8 cellular contexts compared by ENCODE assay signal in the genomic region with DNA sequence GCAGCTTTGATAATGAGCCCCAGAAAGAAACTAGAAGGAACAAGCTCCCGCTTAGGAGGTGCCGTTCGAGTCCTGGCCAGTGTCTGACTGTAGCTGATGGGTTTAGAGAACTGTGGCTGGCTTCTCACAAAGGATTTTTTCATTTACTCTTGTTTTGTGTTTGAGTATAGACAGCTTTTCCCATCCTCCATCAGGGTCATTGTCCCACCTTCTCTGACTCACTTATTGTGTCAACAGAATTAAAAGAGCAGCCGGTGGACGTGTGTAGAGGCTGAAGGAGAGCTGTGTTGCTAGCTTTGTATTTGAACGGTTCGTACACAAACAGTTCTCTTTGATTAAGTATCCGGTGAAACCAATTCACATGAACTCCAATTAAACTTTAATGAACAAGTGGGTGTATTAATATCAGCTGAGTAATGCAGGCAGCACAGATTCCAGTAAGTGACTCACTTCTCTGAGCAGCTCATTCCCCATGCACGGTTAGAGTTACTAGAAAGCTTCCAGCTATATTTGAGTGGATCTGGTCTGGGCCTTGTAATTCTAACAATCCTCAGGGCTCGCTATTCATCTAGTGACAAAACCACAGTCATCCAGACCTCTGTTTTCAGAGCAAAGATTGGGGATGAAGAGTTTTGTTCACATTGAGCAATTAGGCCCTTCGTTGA.
DNase-seq lines count a peak whose midpoint lies in the region; ATAC-seq and TF ChIP-seq lines count a peak whose summit lies in the region.

No MANE protein-coding gene starts in this region.

- H3K4me3 Mint-ChIP-seq in activated CD4-positive, alpha-beta memory T cell treated with anti-CD3 and anti-CD28 coated beads for 36 hours, result no peak overlapping the region
- no peak overlapping the region for H3K4me3 Mint-ChIP-seq in activated CD4-positive, alpha-beta memory T cell treated with anti-CD3 and anti-CD28 coated beads, Interleukin-2, amount 10 ng/mL, durations not matched to agents 7 days and 5 days

- H3K36me3 Mint-ChIP-seq in activated CD4-positive, alpha-beta memory T cell treated with anti-CD3 and anti-CD28 coated beads for 36 hours, result peaks cover 14% of the 10 kb centered on the region
- peaks cover 20% of the 10 kb centered on the region for H3K36me3 Mint-ChIP-seq in activated CD4-positive, alpha-beta memory T cell treated with anti-CD3 and anti-CD28 coated beads, Interleukin-2, amount 10 ng/mL, durations not matched to agents 7 days and 5 days (ENCODE audit: low read depth)

- H3K27ac ChIP-seq in foreskin keratinocyte, result peak overlapping the region; percentile 43

- H3K4me1 ChIP-seq in foreskin keratinocyte, result peaks cover 38% of the 10 kb centered on the region

- CTCF ChIA-PET in activated CD4-positive, alpha-beta memory T cell treated with anti-CD3 and anti-CD28 coated beads for 36 hours (lab: Charles Lee), result interaction anchor here (1.0 to 6.3 kb wide), 3 partner anchors 552 to 659 kb away, joined by 3 to 64 read pairs (median 4); no protein-coding TSS in a partner anchor
- CTCF ChIA-PET in activated CD4-positive, alpha-beta memory T cell treated with anti-CD3 and anti-CD28 coated beads, Interleukin-2, amount 10 ng/mL, durations not matched to agents 7 days and 5 days (lab: Charles Lee), result interaction anchor here (1.3 to 1.7 kb wide), 2 partner anchors 9 to 554 kb away, joined by 6 read pairs; no protein-coding TSS in a partner anchor

- no peak for DNase-seq in activated CD4-positive, alpha-beta memory T cell treated with anti-CD3 and anti-CD28 coated beads for 36 hours
- DNase-seq in activated CD4-positive, alpha-beta memory T cell treated with anti-CD3 and anti-CD28 coated beads, Interleukin-2, amount 10 ng/mL, durations not matched to agents 7 days and 5 days, result no peak
- peak; percentile 74 to 79 for DNase-seq in SHP77 (lab: John Stamatoyannopoulos, UW)
- DNase-seq in foreskin keratinocyte, result peak; percentile 81 to 87
- peak; percentile 40 for DNase-seq in retina
- DNase-seq in T-helper 9 cell, result no peak

- H3K27ac Mint-ChIP-seq in activated CD4-positive, alpha-beta memory T cell treated with anti-CD3 and anti-CD28 coated beads for 36 hours, result peak overlapping the region; percentile 72
- H3K27ac Mint-ChIP-seq in activated CD4-positive, alpha-beta memory T cell treated with anti-CD3 and anti-CD28 coated beads, Interleukin-2, amount 10 ng/mL, durations not matched to agents 7 days and 5 days, result no peak overlapping the region

- POLR2A ChIA-PET in activated CD4-positive, alpha-beta memory T cell treated with anti-CD3 and anti-CD28 coated beads for 36 hours (lab: Charles Lee), result interaction anchor here (0.8 to 1.8 kb wide), 9 partner anchors 9 to 552 kb away, joined by 3 to 17 read pairs (median 4); no protein-coding TSS in a partner anchor
- POLR2A ChIA-PET in activated CD4-positive, alpha-beta memory T cell treated with anti-CD3 and anti-CD28 coated beads, Interleukin-2, amount 10 ng/mL, durations not matched to agents 7 days and 5 days (lab: Charles Lee), result interaction anchor here (0.6 kb wide), 1 partner anchor 552 kb away, joined by 3 read pairs; no protein-coding TSS in a partner anchor

- TF ChIP-seq CTCF in foreskin keratinocyte (conservative IDR thresholded peaks at IDR 0.05), result no peak

- peaks cover 79% of the 10 kb centered on the region for H3K4me1 Mint-ChIP-seq in activated CD4-positive, alpha-beta memory T cell treated with anti-CD3 and anti-CD28 coated beads for 36 hours (ENCODE audit: low read depth)
- H3K4me1 Mint-ChIP-seq in activated CD4-positive, alpha-beta memory T cell treated with anti-CD3 and anti-CD28 coated beads, Interleukin-2, amount 10 ng/mL, durations not matched to agents 7 days and 5 days, result peaks cover 39% of the 10 kb centered on the region

- ATAC-seq in foreskin keratinocyte (peak; percentile 95), GM19035 (IDR thresholded peaks at IDR 0.05; ENCODE audit: unreplicated experiment) (no peak), HG03469 (IDR thresholded peaks at IDR 0.05; ENCODE audit: unreplicated experiment) (no peak)

- no peaks in the 10 kb centered on the region for H3K27me3 ChIP-seq in foreskin keratinocyte

- no peaks in the 10 kb centered on the region for H3K9me3 Mint-ChIP-seq in activated CD4-positive, alpha-beta memory T cell treated with anti-CD3 and anti-CD28 coated beads for 36 hours
- H3K9me3 Mint-ChIP-seq in activated CD4-positive, alpha-beta memory T cell treated with anti-CD3 and anti-CD28 coated beads, Interleukin-2, amount 10 ng/mL, durations not matched to agents 7 days and 5 days, result no peaks in the 10 kb centered on the region

- intact Hi-C loops in activated CD4-positive, alpha-beta memory T cell treated with anti-CD3 and anti-CD28 coated beads for 36 hours (cut with micrococcal nuclease), result loop anchor here (1.0 to 5.0 kb wide), 5 partner anchors 11 to 493 kb away; no protein-coding TSS in a partner anchor

- no peaks in the 10 kb centered on the region for H3K27me3 Mint-ChIP-seq in activated CD4-positive, alpha-beta memory T cell treated with anti-CD3 and anti-CD28 coated beads for 36 hours
- no peaks in the 10 kb centered on the region for H3K27me3 Mint-ChIP-seq in activated CD4-positive, alpha-beta memory T cell treated with anti-CD3 and anti-CD28 coated beads, Interleukin-2, amount 10 ng/mL, durations not matched to agents 7 days and 5 days

Comparison
In these comparisons a context has a peak if more than half of its experiments do, and no peak if none do; other contexts are left out.
1. DNase-seq: peak in SHP77 (2 of 2), foreskin keratinocyte (2 of 2) and retina (single experiment); none in activated CD4-positive, alpha-beta memory T cell treated with anti-CD3 and anti-CD28 coated beads for 36 hours (single experiment), activated CD4-positive, alpha-beta memory T cell treated with anti-CD3 and anti-CD28 coated beads, Interleukin-2, amount 10 ng/mL, durations not matched to agents 7 days and 5 days (single experiment) and T-helper 9 cell (single experiment).